9 cellular contexts compared by ENCODE assay signal in genomic region chr11:76577199-76577920, GRCh38.
DNase-seq lines count a peak whose midpoint lies in the region; ATAC-seq and TF ChIP-seq lines count a peak whose summit lies in the region.
"Had no signal": no experiment of that assay in that cellular context is flagged by ENCODE, and none has a peak within 500 bp of the region (broad histone marks: within the 10 kb centered on the region; RNA-seq: fewer than 3 reads in every experiment).

No MANE protein-coding gene starts in this region.

- 58% methylated on average over 3 of the region's 12 CpGs for WGBS in right lobe of liver (ENCODE audit: insufficient coverage, low coverage, low lambda C conversion rate, missing lambda C conversion rate)
- 76% methylated on average over 8 to 12 of the region's 12 CpGs for WGBS in upper lobe of left lung, 2 donors

- no peak overlapping the region for H3K9ac ChIP-seq in colonic mucosa (ENCODE audit: low read depth in 2 of 2, low read length in 2 of 2)

- H3K27me3 ChIP-seq in colonic mucosa: no peaks in the 10 kb centered on the region
- no peaks in the 10 kb centered on the region for H3K27me3 ChIP-seq in right lobe of liver
- no peaks in the 10 kb centered on the region for H3K27me3 ChIP-seq in upper lobe of left lung

- no peak for TF ChIP-seq POLR2A in right lobe of liver (IDR thresholded peaks at IDR 0.05)
- peak in 1 of 4 donors; percentile 12 for TF ChIP-seq POLR2A in upper lobe of left lung (IDR thresholded peaks at IDR 0.05)

- H3K36me3 ChIP-seq in colonic mucosa (no peaks in the 10 kb centered on the region), right lobe of liver (no peaks in the 10 kb centered on the region), upper lobe of left lung (no peaks in the 10 kb centered on the region)

- no peak overlapping the region for H3K27ac ChIP-seq in colonic mucosa
- H3K27ac ChIP-seq in right lobe of liver: peak overlapping the region in 2 of 3 donors; percentile 40 to 79
- H3K27ac ChIP-seq in upper lobe of left lung: peak overlapping the region; percentile 86 to 88 (median 88)

- H3K9me3 ChIP-seq in colonic mucosa (no peaks in the 10 kb centered on the region), right lobe of liver (no peaks in the 10 kb centered on the region), upper lobe of left lung (no peaks in the 10 kb centered on the region)

- no peaks in the 10 kb centered on the region for H3K4me1 ChIP-seq in colonic mucosa
- H3K4me1 ChIP-seq in right lobe of liver: no peaks in the 10 kb centered on the region
- peaks cover 27 to 36% (median 31%) of the 10 kb centered on the region in 4 donors for H3K4me1 ChIP-seq in upper lobe of left lung

- intact Hi-C loops in colonic mucosa (cut with DNase I) (no loop called here), right lobe of liver (cut with DNase I) (no loop called here)

- peak; percentile 88 for TF ChIP-seq EP300 in Ishikawa (IDR thresholded peaks at IDR 0.05; ENCODE audit: borderline replicate concordance)
- TF ChIP-seq EP300 in upper lobe of left lung (IDR thresholded peaks at IDR 0.05): peak in 1 of 4 donors; percentile 39

- DNase-seq in colonic mucosa (peak; percentile 56), right lobe of liver (peak in 1 of 3 donors; percentile 63), upper lobe of left lung (peak; percentile 45 to 72), AML-193 (lab: John Stamatoyannopoulos, UW) (no peak)
- DNase-seq in activated T-cell treated with anti-CD3 and anti-CD28 coated beads, Interleukin-2, amount 50 U/mL, for 1 hour: no peak
- DNase-seq: activated CD4-positive, alpha-beta T cell treated with anti-CD3 and anti-CD28 coated beads, Interleukin-2, amount 50 U/mL, for 48 hours; NCI-H1048 had no signal

- ATAC-seq in right lobe of liver: peak; percentile 26 to 66 (median 54)
- ATAC-seq in upper lobe of left lung (ENCODE audit: low FRiP score in 2 of 2): peak in 1 of 2 donors; percentile 73
- no peak for ATAC-seq in HG02852 (IDR thresholded peaks at IDR 0.05; ENCODE audit: unreplicated experiment)

- no peak for TF ChIP-seq RAD21 in Ishikawa (IDR thresholded peaks at IDR 0.05; ENCODE audit: low read depth)

- TF ChIP-seq CTCF in colonic mucosa (IDR thresholded peaks at IDR 0.05) (no peak), right lobe of liver (IDR thresholded peaks at IDR 0.05) (no peak), upper lobe of left lung (IDR thresholded peaks at IDR 0.05) (no peak)

- H3K4me3 ChIP-seq in colonic mucosa (no peak overlapping the region), right lobe of liver (no peak overlapping the region), upper lobe of left lung (no peak overlapping the region)

TF ChIP-seq in Ishikawa, 13 proteins besides CTCF, POLR2A, EP300 and RAD21:
- TF ChIP-seq FOXM1 (IDR thresholded peaks at IDR 0.05; ENCODE audit: borderline replicate concordance, low read depth): peak; percentile 60; the same call in 1 of the 2 replicates
- no peak for TF ChIP-seq EGR1 (IDR thresholded peaks at IDR 0.05)
- peak; percentile 81 for TF ChIP-seq NFIC (IDR thresholded peaks at IDR 0.05)
- TF ChIP-seq TCF12 (IDR thresholded peaks at IDR 0.05; ENCODE audit: low read depth): peak; percentile 86
- TF ChIP-seq YY1 (IDR thresholded peaks at IDR 0.05; ENCODE audit: low read depth): peak; percentile 71
- peak; percentile 18; the same call in 1 of the 2 replicates for TF ChIP-seq USF1 (IDR thresholded peaks at IDR 0.05)
- TF ChIP-seq CEBPB (IDR thresholded peaks at IDR 0.05): peak; percentile 23; the same call in 1 of the 2 replicates
- TF ChIP-seq REST (IDR thresholded peaks at IDR 0.05; ENCODE audit: low read depth): no peak
- TF ChIP-seq TEAD4 (IDR thresholded peaks at IDR 0.05): peak; percentile 95
- peak; percentile 46 for TF ChIP-seq MAX (IDR thresholded peaks at IDR 0.05)
- TF ChIP-seq TAF1 (IDR thresholded peaks at IDR 0.05; ENCODE audit: low read depth): no peak
- peak; percentile 61; the same call in 1 of the 2 replicates for TF ChIP-seq ZBTB7A (IDR thresholded peaks at IDR 0.05; ENCODE audit: low read depth)
- TF ChIP-seq CREB1 (IDR thresholded peaks at IDR 0.05; ENCODE audit: low read depth): no peak

Comparison
In these comparisons a context has a peak if more than half of its experiments do, and no peak if none do; other contexts are left out.
1. DNase-seq: peak in colonic mucosa (single experiment) and upper lobe of left lung (2 of 2); none in AML-193 (0 of 2) and activated T-cell treated with anti-CD3 and anti-CD28 coated beads, Interleukin-2, amount 50 U/mL, for 1 hour (single experiment).